ENCODE assay signal across 11 cellular contexts in genomic region chr3:195911946-195912270, GRCh38. TPM values are rescaled to one million over a fixed set of nuclear protein-coding genes. Genes with fewer than 3 reads are reported as not detected.
DNase-seq lines count a peak whose midpoint lies in the region; TF ChIP-seq lines count a peak whose summit lies in the region.
"Had no signal": no experiment of that assay in that cellular context is flagged by ENCODE, and none has a peak within 500 bp of the region (broad histone marks: within the 10 kb centered on the region; RNA-seq: fewer than 3 reads in every experiment).

No MANE protein-coding gene starts in this region.

- H3K27me3 Mint-ChIP-seq in MCF 10A (ENCODE audit: insufficient read depth, unreplicated experiment) (no peaks in the 10 kb centered on the region), nephron progenitor cell (ENCODE audit: low read depth, poor library complexity) (peaks cover 32% of the 10 kb centered on the region)

- TF ChIP-seq CTCF in AG10803 (conservative IDR thresholded peaks at IDR 0.05; ENCODE audit: low read length) (no peak), MCF 10A (IDR thresholded peaks at IDR 0.05; ENCODE audit: unreplicated experiment) (no peak), nephron progenitor cell (IDR thresholded peaks at IDR 0.05) (no peak), esophagus muscularis mucosa (IDR thresholded peaks at IDR 0.05) (no peak), thyroid gland (IDR thresholded peaks at IDR 0.05) (no peak)

- H3K27ac Mint-ChIP-seq in MCF 10A (ENCODE audit: low read depth, unreplicated experiment) (peak overlapping the region; percentile 51), nephron progenitor cell (peak overlapping the region; percentile 29)
- H3K27ac Mint-ChIP-seq: T-cell had no signal

- H3K27ac ChIP-seq in esophagus muscularis mucosa (replicated peaks in 1 of 4) (no peak overlapping the region), thyroid gland (no peak overlapping the region)

- POLR2A ChIA-PET in MCF 10A (lab: Yijun Ruan, JAX) = interaction anchor here (0.7 to 6.7 kb wide), 8 partner anchors 13 to 829 kb away, joined by 3 to 254 read pairs (median 3); no protein-coding TSS in a partner anchor

- H3K27me3 ChIP-seq in esophagus muscularis mucosa = no peaks in the 10 kb centered on the region
- no peaks in the 10 kb centered on the region for H3K27me3 ChIP-seq in thyroid gland

- H3K4me3 Mint-ChIP-seq in MCF 10A (ENCODE audit: unreplicated experiment) (peak overlapping the region; percentile 58), nephron progenitor cell (no peak overlapping the region)
- H3K4me3 Mint-ChIP-seq: T-cell had no signal

- no peaks in the 10 kb centered on the region for H3K36me3 ChIP-seq in esophagus muscularis mucosa
- H3K36me3 ChIP-seq in thyroid gland = no peaks in the 10 kb centered on the region

- CTCF ChIA-PET in MCF 10A (lab: Yijun Ruan, JAX) = interaction anchor here (1.2 to 6.4 kb wide), 6 partner anchors 11 to 61 kb away, joined by 3 to 187 read pairs (median 6); no protein-coding TSS in a partner anchor

- no peaks in the 10 kb centered on the region for H3K9me3 Mint-ChIP-seq in MCF 10A (ENCODE audit: unreplicated experiment)
- no peaks in the 10 kb centered on the region for H3K9me3 Mint-ChIP-seq in nephron progenitor cell
- H3K9me3 Mint-ChIP-seq: T-cell had no signal

- H3K9me3 ChIP-seq in esophagus muscularis mucosa (no peaks in the 10 kb centered on the region), thyroid gland (no peaks in the 10 kb centered on the region)

- DNase-seq in AG10803 (ENCODE audit: low read depth) (peak; percentile 38), H4 (ENCODE audit: low spot score) (peak; percentile 68), MCF 10A (ENCODE audit: unreplicated experiment) (peak; percentile 87), nephron progenitor cell (no peak), esophagus muscularis mucosa (ENCODE audit: extremely low spot score) (no peak), hypothalamus (lab: John Stamatoyannopoulos, UW) (no peak), NCI-H2196 (lab: John Stamatoyannopoulos, UW; ENCODE audit: unreplicated experiment) (no peak), thyroid gland (no peak)
- DNase-seq: NCI-H1092 treated with DMSO at 0.1 percent for 48 hours, nucleus accumbens, T-cell had no signal

- H3K36me3 Mint-ChIP-seq in MCF 10A (ENCODE audit: insufficient read depth, unreplicated experiment) (peaks cover 6% of the 10 kb centered on the region), nephron progenitor cell (ENCODE audit: low read depth) (no peaks in the 10 kb centered on the region)
- H3K36me3 Mint-ChIP-seq: T-cell had no signal

- intact Hi-C loops in MCF 10A (cut with micrococcal nuclease) = no loop called here
- intact Hi-C loops in esophagus muscularis mucosa (cut with DNase I) = no loop called here
- intact Hi-C loops in thyroid gland (cut with DNase I) = no loop called here

- TF ChIP-seq EP300 in esophagus muscularis mucosa (IDR thresholded peaks at IDR 0.05) = no peak

- WGBS in esophagus muscularis mucosa = 83% methylated on average over 4 of the region's 4 CpGs
- 73 to 74% methylated on average over 4 of the region's 4 CpGs for WGBS in thyroid gland, 2 donors

- TF ChIP-seq POLR2A in esophagus muscularis mucosa (IDR thresholded peaks at IDR 0.05; ENCODE audit: low read depth) (no peak), thyroid gland (IDR thresholded peaks at IDR 0.05) (no peak)

- H3K4me1 ChIP-seq in esophagus muscularis mucosa (peaks cover 30 to 49% (median 47%) of the 10 kb centered on the region in 4 donors), thyroid gland (peaks cover 30 to 36% of the 10 kb centered on the region in 2 donors)

- H3K4me3 ChIP-seq in AG10803 (ENCODE audit: low read length) = no peak overlapping the region
- no peak overlapping the region for H3K4me3 ChIP-seq in esophagus muscularis mucosa
- no peak overlapping the region for H3K4me3 ChIP-seq in thyroid gland (replicated peaks in 1 of 3)

- peaks cover 49% of the 10 kb centered on the region for H3K4me1 Mint-ChIP-seq in MCF 10A (ENCODE audit: insufficient read depth, unreplicated experiment)
- peaks cover 41% of the 10 kb centered on the region for H3K4me1 Mint-ChIP-seq in nephron progenitor cell

- no TSS peak for BruUV-seq in MCF 10A (replicated peaks; lab: Mats Ljungman, UMichigan)

RNA-seq across cellular contexts. Expression of gene TNK2, which starts 3.6 kb away (rescaled TPM):
- total RNA-seq in H4 (2014; rRNA removed; shearing (Covaris generic)) = 3.7 and 6.4 TPM in 2 replicates
- 56.1 and 75.8 TPM in 2 replicates for total RNA-seq in MCF 10A (2022)
- 10 to 100 TPM; 16.4 to 42.3 (median 28.3) TPM for total RNA-seq in esophagus muscularis mucosa
- total RNA-seq in thyroid gland = 10 to 100 TPM; 10.2 to 21.1 (median 12.7) TPM

Comparison
In these comparisons a context has a peak if more than half of its experiments do, and no peak if none do; other contexts are left out.
1. DNase-seq: peak in AG10803 (single experiment), H4 (single experiment) and MCF 10A (single experiment); none in nephron progenitor cell (single experiment), esophagus muscularis mucosa (single experiment), hypothalamus (0 of 51), NCI-H2196 (single experiment) and thyroid gland (0 of 2).